Comparison of ENCODE assay signal across 1 cellular context in genomic region chr5:79849061-79849460, GRCh38.
TF ChIP-seq lines count a peak whose summit lies in the region.

No MANE protein-coding gene starts in this region.

TF ChIP-seq in K562, 482 proteins besides CTCF, POLR2A, EP300 and RAD21 (continued from another document):
- peak; percentile 31; the same call in 1 of the 2 replicates for TF ChIP-seq MGA (IDR thresholded peaks at IDR 0.05)
- TF ChIP-seq EWSR1 (IDR thresholded peaks at IDR 0.05; ENCODE audit: borderline replicate concordance, low read depth, partially characterized antibody), result no peak
- peak in 2 of 3 experiments; percentile 23 to 42 for TF ChIP-seq YY1 (IDR thresholded peaks at IDR 0.05; ENCODE audit: borderline replicate concordance in 1 of 3, control insufficient read depth in 1 of 3, extremely low read depth in 1 of 3, insufficient read depth in 3 of 3, insufficient read length in 1 of 3, insufficient replicate concordance in 2 of 3, low read depth in 1 of 3, low read length in 2 of 3)
- TF ChIP-seq PHB2 (IDR thresholded peaks at IDR 0.05; ENCODE audit: low read depth), result no peak
- no peak for TF ChIP-seq PCBP2 (IDR thresholded peaks at IDR 0.05; ENCODE audit: low read depth, low read length, poor library complexity, severe bottlenecking)
- no peak for TF ChIP-seq SRSF3 (IDR thresholded peaks at IDR 0.05; ENCODE audit: insufficient read depth, low read length)
- no peak for TF ChIP-seq ZNF146 (CRISPR knock-in tag; IDR thresholded peaks at IDR 0.05; ENCODE audit: unreplicated experiment)
TF ChIP-seq in K562: peak in this region for 2.
